Comparison of ENCODE assay signal across 9 cellular contexts in the genomic region with DNA sequence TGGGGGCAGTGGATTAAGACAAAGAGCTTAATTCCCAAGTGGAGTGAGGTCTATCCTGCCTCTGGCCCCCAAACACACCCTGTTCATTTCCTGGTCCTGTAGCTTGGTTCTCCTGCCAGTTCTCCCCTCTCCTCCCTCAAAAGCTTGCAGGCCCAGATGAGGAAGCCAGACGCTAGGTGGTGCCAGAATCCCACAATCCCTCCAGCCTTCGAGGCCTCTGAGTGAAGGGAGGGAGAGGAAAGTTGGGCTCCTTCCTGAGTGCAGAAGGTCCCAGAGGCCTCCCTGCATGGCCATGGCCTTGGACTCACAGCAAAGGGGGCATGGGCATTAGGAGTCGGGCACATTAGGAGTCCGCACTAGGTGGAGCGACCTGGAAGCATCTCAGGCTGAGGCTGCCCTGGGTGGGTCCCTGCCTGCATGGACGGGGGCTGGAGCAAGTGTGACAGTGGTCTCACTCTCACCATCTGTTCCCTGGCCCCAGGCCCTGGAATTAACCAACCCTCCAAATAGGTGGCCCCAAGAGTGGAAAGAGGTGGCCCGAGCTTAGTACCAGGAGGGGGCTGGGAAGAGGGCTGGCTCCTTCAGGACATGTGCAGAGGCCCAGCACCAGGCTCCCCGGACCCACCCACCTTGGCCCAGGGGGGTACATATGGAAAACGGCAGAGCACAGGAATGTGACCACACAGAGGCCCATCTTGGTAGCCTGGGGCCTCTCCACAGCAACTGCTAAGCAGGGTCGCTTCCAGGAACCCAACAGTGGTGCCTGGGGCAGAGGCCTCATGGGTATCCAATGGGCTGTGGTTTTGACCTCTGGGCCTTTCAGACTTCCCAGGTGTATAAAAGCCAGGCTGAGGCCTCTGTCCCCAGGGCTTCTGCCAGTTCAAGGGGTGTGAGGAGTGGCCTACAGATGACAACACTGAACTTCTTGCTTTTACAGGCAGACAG. TPM values are rescaled to one million over a fixed set of nuclear protein-coding genes. Genes with fewer than 3 reads are reported as not detected.
DNase-seq lines count a peak whose midpoint lies in the region; ATAC-seq, FAIRE-seq and TF ChIP-seq lines count a peak whose summit lies in the region.
"Had no signal": no experiment of that assay in that cellular context is flagged by ENCODE, and none has a peak within 500 bp of the region (broad histone marks: within the 10 kb centered on the region; RNA-seq: fewer than 3 reads in every experiment).

No MANE protein-coding gene starts in this region.

- 61 to 69% methylated on average over 10 of the region's 10 CpGs for WGBS in tibial nerve, 2 donors

- H3K36me3 ChIP-seq in adipocyte (ENCODE audit: control insufficient read depth, insufficient read depth, low read length, severe bottlenecking) (no peaks in the 10 kb centered on the region), tibial nerve (no peaks in the 10 kb centered on the region)
- H3K36me3 ChIP-seq: neutrophil had no signal

- FAIRE-seq in GM12891 (lab: Jason Lieb, UNC): peak; percentile 50

- no peak for TF ChIP-seq EP300 in tibial nerve (IDR thresholded peaks at IDR 0.05)

- ATAC-seq in HG02852 (IDR thresholded peaks at IDR 0.05; ENCODE audit: unreplicated experiment): no peak

- no peak overlapping the region for H3K9ac ChIP-seq in adipocyte (ENCODE audit: low read length)

- TF ChIP-seq CTCF in tibial nerve (IDR thresholded peaks at IDR 0.05): peak in 3 of 5 experiments; percentile 16 to 19 (median 17)

- H3K27me3 ChIP-seq in adipocyte (replicated peaks; ENCODE audit: control insufficient read depth, insufficient read depth, low read length): peaks cover 4% of the 10 kb centered on the region
- H3K27me3 ChIP-seq in tibial nerve: no peaks in the 10 kb centered on the region

- peaks cover 11% of the 10 kb centered on the region for H3K4me1 ChIP-seq in adipocyte (ENCODE audit: control insufficient read depth, insufficient read depth, low read length)
- peaks cover 0 to 32% (median 17%) of the 10 kb centered on the region in 4 donors for H3K4me1 ChIP-seq in tibial nerve

- TF ChIP-seq POLR2A in GM12891 (IDR thresholded peaks at IDR 0.05; ENCODE audit: low read depth, low read length): no peak
- TF ChIP-seq POLR2A in tibial nerve (IDR thresholded peaks at IDR 0.05): no peak

- no peaks in the 10 kb centered on the region for H3K9me3 ChIP-seq in adipocyte (ENCODE audit: control insufficient read depth, low read length)
- H3K9me3 ChIP-seq in tibial nerve: no peaks in the 10 kb centered on the region
- H3K9me3 ChIP-seq: neutrophil had no signal

- H3K4me3 ChIP-seq in adipocyte (ENCODE audit: low read length): no peak overlapping the region
- no peak overlapping the region for H3K4me3 ChIP-seq in tibial nerve

- DNase-seq in AG20443 (ENCODE audit: low spot score) (peak; percentile 53), GM12891 (ENCODE audit: insufficient read length, low spot score) (no peak), NCI-H446 (lab: John Stamatoyannopoulos, UW) (peak; percentile 90), adipocyte (ENCODE audit: low read depth) (peak; percentile 50), iPS-NIHi11 (ENCODE audit: low spot score) (peak; percentile 65), tibial nerve (ENCODE audit: low spot score in 2 of 2) (peak in 1 of 2 donors; percentile 42)
- no peak for DNase-seq in activated CD4-positive, alpha-beta T cell treated with anti-CD3 and anti-CD28 coated beads for 4 hours

- no peak overlapping the region for H3K27ac ChIP-seq in tibial nerve
- H3K27ac ChIP-seq: neutrophil had no signal

TF ChIP-seq in GM12891, 5 proteins besides CTCF, POLR2A, EP300 and RAD21:
- TF ChIP-seq TAF1 (IDR thresholded peaks at IDR 0.05; ENCODE audit: low read depth, low read length) (no peak), SPI1 (IDR thresholded peaks at IDR 0.05; ENCODE audit: low read depth, low read length) (no peak), POU2F2 (IDR thresholded peaks at IDR 0.05; ENCODE audit: low read depth, low read length) (no peak), POLR2AphosphoS5 (IDR thresholded peaks at IDR 0.05; ENCODE audit: low read depth, low read length) (no peak), PAX5 (IDR thresholded peaks at IDR 0.05; ENCODE audit: insufficient read depth, low read length, severe bottlenecking) (no peak)

RNA-seq across cellular contexts. Expression of gene FXYD2, which starts 5.2 kb away (rescaled TPM):
- polyA plus RNA-seq in GM12891 (2012; ENCODE audit: low read depth, missing spikeins): 2.2 TPM
- total RNA-seq in tibial nerve: 1 to 10 TPM in 2 of 4 donors, under 1 TPM in 2; 0.39 to 1.8 (median 0.96) TPM

RNA-seq across cellular contexts. Expression of gene DSCAML1, which starts 22.4 kb away (rescaled TPM):
- 0.04 TPM for polyA plus RNA-seq in GM12891 (2012; ENCODE audit: low read depth, missing spikeins)
- total RNA-seq in tibial nerve: 1 to 10 TPM in 1 of 4 donors, under 1 TPM in 3; 0.20 to 1.1 (median 0.36) TPM

RNA-seq across cellular contexts. Expression of gene FXYD6, which starts 57.1 kb away (rescaled TPM):
- 0.35 TPM for polyA plus RNA-seq in GM12891 (2012; ENCODE audit: low read depth, missing spikeins)
- total RNA-seq in tibial nerve: 10 to 100 TPM; 29.4 to 74.1 (median 65.7) TPM

Comparison
In these comparisons a context has a peak if more than half of its experiments do, and no peak if none do; other contexts are left out.
1. DNase-seq: peak in AG20443 (single experiment), NCI-H446 (2 of 2), adipocyte (single experiment) and iPS-NIHi11 (single experiment); none in GM12891 (single experiment) and activated CD4-positive, alpha-beta T cell treated with anti-CD3 and anti-CD28 coated beads for 4 hours (0 of 2).